In the genomic region with DNA sequence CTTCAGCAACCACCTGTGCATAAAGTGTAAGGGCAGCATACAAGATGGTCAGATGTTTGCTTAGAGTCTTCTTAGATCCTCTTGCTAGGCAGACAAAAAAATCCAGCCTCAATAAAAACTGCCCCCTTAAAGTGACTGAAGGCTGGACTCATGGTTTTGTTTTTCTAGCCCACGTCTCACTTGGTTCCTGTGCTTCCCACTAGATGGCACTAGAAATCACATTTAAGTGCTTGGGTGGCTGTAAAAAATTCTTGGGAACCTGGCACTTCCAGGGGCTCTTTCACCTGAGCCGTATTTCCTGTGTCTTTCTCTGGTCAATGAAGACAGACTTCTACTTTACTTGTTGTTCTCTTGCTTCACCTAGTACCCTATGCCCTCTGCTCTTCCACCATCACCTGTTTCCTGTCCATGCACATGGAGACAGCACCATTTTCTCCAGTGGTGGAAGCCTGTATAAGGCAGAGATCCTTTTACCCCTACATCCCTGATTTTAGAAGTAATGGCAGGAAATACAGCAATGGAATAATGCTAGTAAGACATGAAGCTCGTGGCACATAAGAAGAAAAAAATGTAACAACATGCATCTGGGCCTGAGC, we compare ENCODE assay signal across 8 cellular contexts. TPM values are rescaled to one million over a fixed set of nuclear protein-coding genes. Genes with fewer than 3 reads are reported as not detected.
A peak's percentile ranks its signal among the peaks of the same experiment; 100 is the strongest.
DNase-seq lines count a peak whose midpoint lies in the region; ATAC-seq, FAIRE-seq and TF ChIP-seq lines count a peak whose summit lies in the region.

No MANE protein-coding gene starts in this region.

- H3K9me3 Mint-ChIP-seq in GM23338: no peaks in the 10 kb centered on the region
- no peaks in the 10 kb centered on the region for H3K9me3 Mint-ChIP-seq in brain
- no peaks in the 10 kb centered on the region for H3K9me3 Mint-ChIP-seq in type B pancreatic cell

- no peaks in the 10 kb centered on the region; the same call in 1 of the 2 replicates for H3K9me2 ChIP-seq in GM23338 (ENCODE audit: insufficient read depth)

- H3K79me2 ChIP-seq in GM23338 (replicated peaks; ENCODE audit: insufficient read depth) (no peaks in the 10 kb centered on the region), keratinocyte (ENCODE audit: control insufficient read depth, insufficient read depth, low read length) (no peaks in the 10 kb centered on the region)

- no peaks in the 10 kb centered on the region for H4K20me1 ChIP-seq in GM23338 (replicated peaks; ENCODE audit: insufficient read depth)
- H4K20me1 ChIP-seq in keratinocyte (ENCODE audit: control insufficient read depth, extremely low read depth, insufficient read depth, low read length): no peaks in the 10 kb centered on the region

- H3K27ac Mint-ChIP-seq in GM23338 (peak overlapping the region; percentile 90), brain (peak overlapping the region in 3 of 5 experiments; percentile 13 to 34 (median 16)), type B pancreatic cell (no peak overlapping the region)

- peak overlapping the region; percentile 48; the same call in 1 of the 2 replicates for H3K27ac ChIP-seq in GM23338 (ENCODE audit: low read depth)
- no peak overlapping the region for H3K27ac ChIP-seq in keratinocyte (ENCODE audit: control insufficient read depth, insufficient read depth, low read length)

- H3K4me1 Mint-ChIP-seq in GM23338 (peaks cover 35% of the 10 kb centered on the region), brain (peaks cover 4% of the 10 kb centered on the region), type B pancreatic cell (ENCODE audit: unreplicated experiment) (peaks cover 9% of the 10 kb centered on the region)

- dilution Hi-C loops in keratinocyte (cut with MboI; ENCODE audit: extremely low pct_ligation_motif_present, low sequenced_read_pairs): loop anchor here (10.0 kb wide), 1 partner anchor 183 kb away; no protein-coding TSS in a partner anchor

- no peaks in the 10 kb centered on the region for H3K27me3 ChIP-seq in BE2C
- no peaks in the 10 kb centered on the region for H3K27me3 ChIP-seq in GM23338 (ENCODE audit: insufficient read depth)
- H3K27me3 ChIP-seq in keratinocyte (ENCODE audit: control insufficient read depth, extremely low read depth, insufficient read depth, low read length): no peaks in the 10 kb centered on the region

- H3K4me3 Mint-ChIP-seq in GM23338: no peak overlapping the region
- H3K4me3 Mint-ChIP-seq in brain: no peak overlapping the region
- H3K4me3 Mint-ChIP-seq in type B pancreatic cell: no peak overlapping the region

- no peak overlapping the region for H3K9ac ChIP-seq in keratinocyte (ENCODE audit: control insufficient read depth, extremely low read depth, insufficient read depth, low read length)

- H3K4me1 ChIP-seq in BE2C: peaks cover 4% of the 10 kb centered on the region
- peaks cover 18% of the 10 kb centered on the region for H3K4me1 ChIP-seq in GM23338 (ENCODE audit: insufficient read depth)
- no peaks in the 10 kb centered on the region for H3K4me1 ChIP-seq in keratinocyte (ENCODE audit: control insufficient read depth, extremely low read depth, insufficient read depth, low read length)

- no peak overlapping the region for H2AFZ ChIP-seq in GM23338
- H2AFZ ChIP-seq in keratinocyte (ENCODE audit: control insufficient read depth, low read length): no peak overlapping the region

- H3K36me3 ChIP-seq in BE2C (peaks cover 10% of the 10 kb centered on the region; the same call in 1 of the 2 replicates), GM23338 (ENCODE audit: insufficient read depth) (no peaks in the 10 kb centered on the region), keratinocyte (ENCODE audit: control insufficient read depth in 2 of 2, extremely low read depth in 1 of 2, insufficient read depth in 2 of 2, low read length in 2 of 2) (peaks cover 4 to 5% of the 10 kb centered on the region in 2 experiments)

- H3K4me2 ChIP-seq in GM23338 (0 out of 2 replicates have a peak overlapping the region, but pooled peaks have one; percentile 12), keratinocyte (ENCODE audit: control insufficient read depth, extremely low read depth, insufficient read depth, low read depth, low read length) (no peak overlapping the region)

- H3K27me3 Mint-ChIP-seq in GM23338 (ENCODE audit: insufficient read depth, low read depth, poor library complexity) (peaks cover 10% of the 10 kb centered on the region), brain (no peaks in the 10 kb centered on the region), type B pancreatic cell (no peaks in the 10 kb centered on the region)

- ATAC-seq in GM23338: peak; percentile 81
- no peak for ATAC-seq in HG03378 (IDR thresholded peaks at IDR 0.05; ENCODE audit: unreplicated experiment)
- ATAC-seq in HG03354 (IDR thresholded peaks at IDR 0.05; ENCODE audit: poor library complexity, severe bottlenecking, unreplicated experiment): no peak

- H3K36me3 Mint-ChIP-seq in GM23338 (ENCODE audit: low read depth) (peaks cover 12% of the 10 kb centered on the region), brain (peaks cover 8% of the 10 kb centered on the region), type B pancreatic cell (no peaks in the 10 kb centered on the region)

- H3K9me3 ChIP-seq in BE2C (no peaks in the 10 kb centered on the region), keratinocyte (ENCODE audit: control insufficient read depth, low read depth, low read length) (no peaks in the 10 kb centered on the region)

- peak; percentile 33 for DNase-seq in BE2C
- peak; percentile 91 for DNase-seq in GM23338 (ENCODE audit: low spot score)
- peak; percentile 11 for DNase-seq in NCI-H446 treated with DMSO at 0.1 percent for 48 hours (lab: John Stamatoyannopoulos, UW)
- no peak for DNase-seq in keratinocyte (ENCODE audit: low read depth, low spot score)
- no peak for DNase-seq in type B pancreatic cell (ENCODE audit: extremely low spot score, unreplicated experiment)

- no peaks in the 10 kb centered on the region for H3K9me1 ChIP-seq in keratinocyte (ENCODE audit: control insufficient read depth, extremely low read depth, insufficient read depth, low read length)

- FAIRE-seq in keratinocyte (lab: Jason Lieb, UNC): peak; percentile 17

- peak; percentile 87 for TF ChIP-seq CTCF in BE2C (IDR thresholded peaks at IDR 0.05; ENCODE audit: low read depth, low read length)
- TF ChIP-seq CTCF in GM23338 (conservative IDR thresholded peaks at IDR 0.05; ENCODE audit: low read depth in 2 of 2): peak; percentile 86 to 88
- peak; percentile 88 to 91 for TF ChIP-seq CTCF in brain (conservative IDR thresholded peaks at IDR 0.05)
- peak; percentile 62 to 81 (median 78) for TF ChIP-seq CTCF in keratinocyte (optimal IDR thresholded peaks at IDR 0.05 in 1 of 3, IDR thresholded peaks at IDR 0.05 in 1 of 3, conservative IDR thresholded peaks at IDR 0.05 in 1 of 3; ENCODE audit: extremely low read depth in 1 of 3, insufficient read depth in 2 of 3, low read length in 3 of 3)
- TF ChIP-seq CTCF in type B pancreatic cell (conservative IDR thresholded peaks at IDR 0.05): peak; percentile 87

- H3K4me3 ChIP-seq in BE2C (ENCODE audit: low read depth, low read length): no peak overlapping the region
- H3K4me3 ChIP-seq in GM23338: no peak overlapping the region
- no peak overlapping the region for H3K4me3 ChIP-seq in keratinocyte (ENCODE audit: control insufficient read depth in 2 of 3, extremely low read depth in 1 of 3, insufficient read depth in 2 of 3, low read depth in 1 of 3, low read length in 3 of 3)

- no peaks in the 10 kb centered on the region; the same call in 1 of the 2 replicates for H3F3A ChIP-seq in GM23338 (replicated peaks; ENCODE audit: low read depth)

RNA-seq across cellular contexts. Expression of a gene that starts 20.0 kb away (rescaled TPM):
- 119 TPM for polyA plus RNA-seq in BE2C (2012; ENCODE audit: insufficient read depth, insufficient read length, low read depth)
- 43.8 and 45.4 TPM in 2 replicates for total RNA-seq in GM23338 (2014; rRNA removed; shearing (Covaris generic))
- 19.2 and 21.0 TPM in 2 replicates for polyA plus RNA-seq in GM23338 (2016; fragmentation: Nextera tagmentation; extraction: Ambion mirVana)
- polyA plus RNA-seq in brain (ENCODE audit: insufficient read depth, low read depth, low replicate concordance): 32.6 TPM
- 44.6 to 54.0 TPM (median 46.0 TPM) in 3 replicates for polyA plus RNA-seq in keratinocyte
- 15.9 TPM for polyA plus RNA-seq in keratinocyte (2011; ENCODE audit: low read depth)
- polyA plus RNA-seq in keratinocyte (2011; cell fraction: cytosol; rRNA removed): 40.5 and 48.9 TPM in 2 replicates
- 75.0 and 77.2 TPM in 2 replicates for polyA plus RNA-seq in keratinocyte (2011; cell fraction: nucleus; rRNA removed)
- 27.3 and 40.6 TPM in 2 replicates for polyA plus RNA-seq in keratinocyte (2012; ENCODE audit: low replicate concordance)
- polyA minus RNA-seq in keratinocyte: 43.6 to 62.2 TPM (median 51.1 TPM) in 3 replicates
- 31.8 TPM for polyA minus RNA-seq in keratinocyte (2011; cell fraction: cytosol; rRNA and poly(A)+ RNA removed)
- polyA minus RNA-seq in keratinocyte (2011; cell fraction: nucleus; rRNA and poly(A)+ RNA removed): 30.0 and 38.9 TPM in 2 replicates
- total RNA-seq in type B pancreatic cell (ENCODE audit: low replicate concordance): 32.9 and 39.8 TPM in 2 replicates

RNA-seq across cellular contexts. Expression of a gene that starts 39.8 kb away (rescaled TPM):
- polyA plus RNA-seq in BE2C (2012; ENCODE audit: insufficient read depth, insufficient read length, low read depth): 0.85 TPM
- 4.6 and 12.2 TPM in 2 replicates for total RNA-seq in GM23338 (2014; rRNA removed; shearing (Covaris generic))
- polyA plus RNA-seq in GM23338 (2016; fragmentation: Nextera tagmentation; extraction: Ambion mirVana): 4.2 and 5.2 TPM in 2 replicates
- 5.5 TPM for polyA plus RNA-seq in brain (ENCODE audit: insufficient read depth, low read depth, low replicate concordance)
- 1.6 to 2.0 TPM (median 1.9 TPM) in 3 replicates for polyA plus RNA-seq in keratinocyte
- 0.42 TPM for polyA plus RNA-seq in keratinocyte (2011; ENCODE audit: low read depth)
- 1.8 TPM in 2 replicates for polyA plus RNA-seq in keratinocyte (2011; cell fraction: cytosol; rRNA removed)
- polyA plus RNA-seq in keratinocyte (2011; cell fraction: nucleus; rRNA removed): 3.1 and 4.1 TPM in 2 replicates
- 1.2 and 1.8 TPM in 2 replicates for polyA plus RNA-seq in keratinocyte (2012; ENCODE audit: low replicate concordance)
- polyA minus RNA-seq in keratinocyte: 2.1 to 4.1 TPM (median 2.5 TPM) in 3 replicates
- 2.5 TPM for polyA minus RNA-seq in keratinocyte (2011; cell fraction: cytosol; rRNA and poly(A)+ RNA removed)
- polyA minus RNA-seq in keratinocyte (2011; cell fraction: nucleus; rRNA and poly(A)+ RNA removed): 3.7 and 8.0 TPM in 2 replicates
- total RNA-seq in type B pancreatic cell (ENCODE audit: low replicate concordance): 1.2 and 2.1 TPM in 2 replicates

RNA-seq across cellular contexts. Expression of a gene that starts 59.6 kb away (rescaled TPM):
- polyA plus RNA-seq in BE2C (2012; ENCODE audit: insufficient read depth, insufficient read length, low read depth): 12.8 TPM
- total RNA-seq in GM23338 (2014; rRNA removed; shearing (Covaris generic)): 7.3 and 9.0 TPM in 2 replicates
- 7.4 and 7.7 TPM in 2 replicates for polyA plus RNA-seq in GM23338 (2016; fragmentation: Nextera tagmentation; extraction: Ambion mirVana)
- 4.6 TPM for polyA plus RNA-seq in brain (ENCODE audit: insufficient read depth, low read depth, low replicate concordance)
- polyA plus RNA-seq in keratinocyte: 6.5 to 12.7 TPM (median 8.2 TPM) in 3 replicates
- 14.7 TPM for polyA plus RNA-seq in keratinocyte (2011; ENCODE audit: low read depth)
- polyA plus RNA-seq in keratinocyte (2011; cell fraction: cytosol; rRNA removed): 5.7 and 10.9 TPM in 2 replicates
- polyA plus RNA-seq in keratinocyte (2011; cell fraction: nucleus; rRNA removed): 6.7 and 10.9 TPM in 2 replicates
- 9.0 and 15.3 TPM in 2 replicates for polyA plus RNA-seq in keratinocyte (2012; ENCODE audit: low replicate concordance)
- polyA minus RNA-seq in keratinocyte: 0.46 to 5.1 TPM (median 2.3 TPM) in 3 replicates
- 4.8 TPM for polyA minus RNA-seq in keratinocyte (2011; cell fraction: cytosol; rRNA and poly(A)+ RNA removed)
- 2.4 and 3.8 TPM in 2 replicates for polyA minus RNA-seq in keratinocyte (2011; cell fraction: nucleus; rRNA and poly(A)+ RNA removed)
- 10.2 TPM in 2 replicates for total RNA-seq in type B pancreatic cell (ENCODE audit: low replicate concordance)

Comparison
In these comparisons a context has a peak if more than half of its experiments do, and no peak if none do; other contexts are left out.
1. DNase-seq: peak in BE2C (single experiment), GM23338 (single experiment) and NCI-H446 treated with DMSO at 0.1 percent for 48 hours (single experiment); none in keratinocyte (single experiment) and type B pancreatic cell (single experiment).
2. Peak in every context shown above with its lines, with median percentiles within 50 percentile points of each other: CTCF ChIP-seq.